8 cellular contexts compared by ENCODE assay signal in the genomic region with DNA sequence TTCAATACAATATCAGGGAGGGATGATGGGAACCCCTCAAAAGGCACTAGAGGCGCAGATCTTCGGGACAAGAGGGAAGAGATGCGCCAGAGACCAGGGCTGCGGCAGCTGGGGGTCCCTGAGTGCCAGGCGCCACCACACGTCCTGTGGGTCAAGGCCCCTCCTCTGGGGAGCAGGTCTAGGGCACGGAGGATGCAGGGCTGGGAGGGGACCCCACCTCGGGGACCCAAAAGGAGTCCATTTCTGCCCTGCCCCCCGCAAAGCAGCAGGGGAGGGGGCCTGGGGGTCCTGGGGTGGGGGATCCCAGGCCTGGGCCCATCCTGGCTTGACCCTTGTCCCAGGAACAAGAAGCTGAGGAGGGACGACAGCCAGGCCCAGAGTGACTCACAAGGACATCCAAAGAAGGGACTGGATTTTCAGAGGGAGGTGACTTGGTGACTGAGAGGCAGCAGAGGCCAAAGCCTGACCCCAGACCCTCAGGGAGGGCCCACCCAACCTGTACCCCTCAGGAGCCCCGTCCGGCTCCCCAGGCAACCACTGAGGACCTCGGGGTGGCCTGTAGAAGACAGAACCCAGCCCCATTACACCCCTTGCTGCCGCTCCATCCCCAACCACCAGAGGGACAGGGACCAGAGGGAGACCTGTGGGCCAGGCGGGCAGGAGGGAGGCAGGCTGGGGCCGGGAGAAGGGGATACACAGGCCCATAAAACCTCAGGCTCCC. TPM values are rescaled to one million over a fixed set of nuclear protein-coding genes. Genes with fewer than 3 reads are reported as not detected.
DNase-seq lines count a peak whose midpoint lies in the region; ATAC-seq and TF ChIP-seq lines count a peak whose summit lies in the region.

No MANE protein-coding gene starts in this region.

- H3K36me3 ChIP-seq in left ventricle myocardium inferior: peaks cover 67% of the 10 kb centered on the region

- in situ Hi-C loops in G401 (cut with HindIII; ENCODE audit: low sequenced_read_pairs): no loop called here

- no peaks in the 10 kb centered on the region for H3K27me3 ChIP-seq in left ventricle myocardium inferior (ENCODE audit: low read depth)

- H3K27ac ChIP-seq in left ventricle myocardium inferior (replicated peaks) (no peak overlapping the region), substantia nigra (ENCODE audit: low read depth, low read length, poor library complexity, severe bottlenecking) (no peak overlapping the region)

- ATAC-seq in GM18498 (IDR thresholded peaks at IDR 0.05; ENCODE audit: unreplicated experiment) (no peak), GM18519 (IDR thresholded peaks at IDR 0.05; ENCODE audit: low FRiP score, unreplicated experiment) (no peak)

- H3K9me3 ChIP-seq in left ventricle myocardium inferior (replicated peaks): no peaks in the 10 kb centered on the region

- intact Hi-C loops in left ventricle myocardium inferior (cut with micrococcal nuclease): loop anchor here (10.0 kb wide), 1 partner anchor 419 kb away; no protein-coding TSS in a partner anchor

- peaks cover 26% of the 10 kb centered on the region for H3K4me1 ChIP-seq in left ventricle myocardium inferior

- TF ChIP-seq CTCF in left ventricle myocardium inferior (IDR thresholded peaks at IDR 0.05; ENCODE audit: borderline replicate concordance): peak; percentile 56

- H3K4me3 ChIP-seq in left ventricle myocardium inferior: no peak overlapping the region

- peak; percentile 26 for DNase-seq in G401 (ENCODE audit: low spot score)
- DNase-seq in Kasumi-1 (lab: John Stamatoyannopoulos, UW): peak; percentile 25 to 53
- DNase-seq in activated T-cell treated with anti-CD3 and anti-CD28 coated beads, Interleukin-2, amount 50 U/mL, for 48 hours: peak; percentile 60 to 62
- DNase-seq in left ventricle myocardium inferior: no peak
- DNase-seq in stimulated activated CD8-positive, alpha-beta memory T cell treated with anti-CD3 and anti-CD28 coated beads, Interleukin-4, amount 100 ng/mL, for 24 hours (ENCODE audit: low read depth): peak; percentile 7
- no peak for DNase-seq in substantia nigra (lab: John Stamatoyannopoulos, UW)

RNA-seq across cellular contexts. Expression of gene LRSAM1, which starts 54.2 kb away (rescaled TPM):
- total RNA-seq in G401 (2014; rRNA removed; shearing (Covaris generic)): 20.0 and 20.7 TPM in 2 replicates
- total RNA-seq in left ventricle myocardium inferior: 35.4 TPM

RNA-seq across cellular contexts. Expression of gene RPL12, which starts 54.4 kb away (rescaled TPM):
- total RNA-seq in G401 (2014; rRNA removed; shearing (Covaris generic)): 1,861 and 2,468 TPM in 2 replicates
- total RNA-seq in left ventricle myocardium inferior: 605 TPM

Comparison
In these comparisons a context has a peak if more than half of its experiments do, and no peak if none do; other contexts are left out.
1. DNase-seq: peak in G401 (single experiment), Kasumi-1 (2 of 2), activated T-cell treated with anti-CD3 and anti-CD28 coated beads, Interleukin-2, amount 50 U/mL, for 48 hours (2 of 2) and stimulated activated CD8-positive, alpha-beta memory T cell treated with anti-CD3 and anti-CD28 coated beads, Interleukin-4, amount 100 ng/mL, for 24 hours (single experiment); none in left ventricle myocardium inferior (single experiment) and substantia nigra (0 of 49).